ENCODE assay signal across 9 cellular contexts in the genomic region with DNA sequence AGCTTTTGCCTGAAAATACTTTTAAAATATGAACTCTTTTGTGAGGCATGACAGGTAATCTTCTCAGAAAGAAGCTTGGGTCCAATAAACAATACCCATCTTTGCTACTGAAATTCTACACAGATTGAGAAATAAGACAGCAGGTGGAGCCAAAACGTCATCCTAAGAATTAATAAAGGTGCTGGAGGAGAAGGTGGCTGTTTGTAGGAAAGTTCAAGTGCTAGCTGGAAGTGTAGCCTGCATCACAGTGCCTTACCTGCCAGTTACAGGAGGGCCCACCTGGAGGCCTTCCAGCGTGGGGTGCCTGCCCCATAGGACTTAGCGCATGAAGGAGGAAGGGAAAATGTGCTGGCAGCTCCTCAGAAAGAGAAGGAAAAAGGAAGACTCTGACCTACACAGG.
DNase-seq lines count a peak whose midpoint lies in the region; ATAC-seq and TF ChIP-seq lines count a peak whose summit lies in the region.
"Had no signal": no experiment of that assay in that cellular context is flagged by ENCODE, and none has a peak within 500 bp of the region (broad histone marks: within the 10 kb centered on the region; RNA-seq: fewer than 3 reads in every experiment).

No MANE protein-coding gene starts in this region.

- H3K4me1 ChIP-seq in A673 (ENCODE audit: insufficient read depth, low read length, poor library complexity, severe bottlenecking), result peaks cover 16% of the 10 kb centered on the region
- H3K4me1 ChIP-seq in esophagus muscularis mucosa, result peaks cover 0 to 9% (median 9%) of the 10 kb centered on the region in 4 donors
- H3K4me1 ChIP-seq in body of pancreas, result no peaks in the 10 kb centered on the region

- 55% methylated on average over 3 of the region's 3 CpGs for WGBS in esophagus muscularis mucosa
- WGBS in body of pancreas, 2 donors, result 37 to 63% methylated on average over 3 of the region's 3 CpGs

- ATAC-seq in GM18511 (IDR thresholded peaks at IDR 0.05; ENCODE audit: unreplicated experiment), result no peak
- ATAC-seq in body of pancreas, result no peak
- ATAC-seq in HG03378 (IDR thresholded peaks at IDR 0.05; ENCODE audit: unreplicated experiment), result no peak

- no peak for TF ChIP-seq EP300 in esophagus muscularis mucosa (IDR thresholded peaks at IDR 0.05)

- DNase-seq in A673 (ENCODE audit: low spot score) (no peak), OCI-M1 (lab: John Stamatoyannopoulos, UW) (peak; percentile 73), esophagus muscularis mucosa (ENCODE audit: extremely low spot score) (no peak), body of pancreas (no peak), DMS153 treated with DMSO at 0.1 percent for 48 hours (lab: John Stamatoyannopoulos, UW; ENCODE audit: unreplicated experiment) (no peak)
- DNase-seq: stimulated activated naive CD4-positive, alpha-beta T cell treated with Interleukin-2 at 50 U/mL for 16 hours had no signal

- CTCF ChIA-PET in A673 (lab: Charles Lee), result no interaction called here

- no TSS peak for BruUV-seq in A673 (replicated peaks; lab: Mats Ljungman, UMichigan)

- POLR2A ChIA-PET in A673 (lab: Charles Lee; ENCODE audit: low non-redundant PET), result interaction anchor here (0.5 kb wide), 1 partner anchor 678 kb away, joined by 29 read pairs; no protein-coding TSS in a partner anchor

- peak; percentile 40 for TF ChIP-seq CTCF in A673 (conservative IDR thresholded peaks at IDR 0.05; ENCODE audit: low read depth, low read length)
- TF ChIP-seq CTCF in GM12873 (IDR thresholded peaks at IDR 0.05; ENCODE audit: insufficient read depth, low read depth, low read length, missing control alignments), result peak; percentile 29
- TF ChIP-seq CTCF in esophagus muscularis mucosa (IDR thresholded peaks at IDR 0.05), result peak in 2 of 3 experiments; percentile 16 to 37
- TF ChIP-seq CTCF in body of pancreas (IDR thresholded peaks at IDR 0.05), result peak in 3 of 7 experiments; percentile 22 to 29 (median 27)

- TF ChIP-seq POLR2A in esophagus muscularis mucosa (IDR thresholded peaks at IDR 0.05; ENCODE audit: low read depth) (no peak), body of pancreas (IDR thresholded peaks at IDR 0.05) (no peak)

- H3K36me3 ChIP-seq in A673 (ENCODE audit: insufficient read depth, low read length, poor library complexity, severe bottlenecking), result peaks cover 59% of the 10 kb centered on the region
- H3K36me3 ChIP-seq in esophagus muscularis mucosa, result peaks cover 0 to 55% (median 40%) of the 10 kb centered on the region in 4 donors
- peaks cover 0 to 21% of the 10 kb centered on the region in 2 donors for H3K36me3 ChIP-seq in body of pancreas (replicated peaks in 1 of 2; ENCODE audit: insufficient read depth in 1 of 2, low read depth in 2 of 2)

- no peak overlapping the region for H3K27ac ChIP-seq in A673 (ENCODE audit: low read depth, low read length, poor library complexity, severe bottlenecking)
- no peak overlapping the region for H3K27ac ChIP-seq in esophagus muscularis mucosa (replicated peaks in 1 of 4)
- no peak overlapping the region for H3K27ac ChIP-seq in body of pancreas

- intact Hi-C loops in A673 (cut with micrococcal nuclease; ENCODE audit: unreplicated experiment) (loop anchor here (10.0 kb wide), 1 partner anchor 478 kb away; no protein-coding TSS in a partner anchor), esophagus muscularis mucosa (cut with DNase I) (no loop called here), body of pancreas (cut with DNase I) (no loop called here)

- no peaks in the 10 kb centered on the region for H3K9me3 ChIP-seq in A673 (ENCODE audit: low read depth, low read length, poor library complexity, severe bottlenecking)
- H3K9me3 ChIP-seq in esophagus muscularis mucosa, result no peaks in the 10 kb centered on the region
- no peaks in the 10 kb centered on the region for H3K9me3 ChIP-seq in body of pancreas

- H3K4me3 ChIP-seq in A673 (ENCODE audit: low read depth, low read length, poor library complexity, severe bottlenecking) (no peak overlapping the region), esophagus muscularis mucosa (no peak overlapping the region), body of pancreas (no peak overlapping the region)

- H3K27me3 ChIP-seq in A673 (replicated peaks; ENCODE audit: insufficient read depth, low read depth, low read length, poor library complexity) (no peaks in the 10 kb centered on the region), esophagus muscularis mucosa (no peaks in the 10 kb centered on the region), body of pancreas (no peaks in the 10 kb centered on the region)
